In the genomic region with DNA sequence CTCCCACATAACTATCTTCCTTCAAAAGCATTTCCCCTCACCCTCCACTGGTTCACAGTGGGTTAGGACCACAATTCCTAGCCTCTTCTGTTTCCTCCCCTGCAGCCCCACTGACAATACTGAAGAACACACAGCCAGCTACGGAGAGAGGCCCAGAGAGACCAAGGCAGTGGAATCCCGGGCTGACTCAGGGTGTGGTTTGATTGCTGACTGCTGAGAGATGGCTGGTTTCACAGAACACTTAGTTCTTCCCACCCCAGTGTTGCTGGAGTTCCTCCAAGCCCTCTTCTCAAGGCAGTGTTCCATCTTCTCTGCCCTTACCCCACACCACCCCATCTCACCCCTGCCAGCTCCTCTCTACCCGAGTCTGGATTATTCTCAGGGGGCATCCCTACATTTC, we compare ENCODE assay signal across 1 cellular context.
A peak's percentile ranks its signal among the peaks of the same experiment; 100 is the strongest.
TF ChIP-seq lines count a peak whose summit lies in the region.

No MANE protein-coding gene starts in this region.

TF ChIP-seq in GM12878, 131 proteins besides CTCF, POLR2A, EP300 and RAD21 (continued from another document):
- no peak for TF ChIP-seq E2F4 (IDR thresholded peaks at IDR 0.05; ENCODE audit: low read depth, low read length)
- TF ChIP-seq RUNX3 (IDR thresholded peaks at IDR 0.05; ENCODE audit: low read length), result peak; percentile 28; the same call in 1 of the 2 replicates
- TF ChIP-seq, protein P1, sequence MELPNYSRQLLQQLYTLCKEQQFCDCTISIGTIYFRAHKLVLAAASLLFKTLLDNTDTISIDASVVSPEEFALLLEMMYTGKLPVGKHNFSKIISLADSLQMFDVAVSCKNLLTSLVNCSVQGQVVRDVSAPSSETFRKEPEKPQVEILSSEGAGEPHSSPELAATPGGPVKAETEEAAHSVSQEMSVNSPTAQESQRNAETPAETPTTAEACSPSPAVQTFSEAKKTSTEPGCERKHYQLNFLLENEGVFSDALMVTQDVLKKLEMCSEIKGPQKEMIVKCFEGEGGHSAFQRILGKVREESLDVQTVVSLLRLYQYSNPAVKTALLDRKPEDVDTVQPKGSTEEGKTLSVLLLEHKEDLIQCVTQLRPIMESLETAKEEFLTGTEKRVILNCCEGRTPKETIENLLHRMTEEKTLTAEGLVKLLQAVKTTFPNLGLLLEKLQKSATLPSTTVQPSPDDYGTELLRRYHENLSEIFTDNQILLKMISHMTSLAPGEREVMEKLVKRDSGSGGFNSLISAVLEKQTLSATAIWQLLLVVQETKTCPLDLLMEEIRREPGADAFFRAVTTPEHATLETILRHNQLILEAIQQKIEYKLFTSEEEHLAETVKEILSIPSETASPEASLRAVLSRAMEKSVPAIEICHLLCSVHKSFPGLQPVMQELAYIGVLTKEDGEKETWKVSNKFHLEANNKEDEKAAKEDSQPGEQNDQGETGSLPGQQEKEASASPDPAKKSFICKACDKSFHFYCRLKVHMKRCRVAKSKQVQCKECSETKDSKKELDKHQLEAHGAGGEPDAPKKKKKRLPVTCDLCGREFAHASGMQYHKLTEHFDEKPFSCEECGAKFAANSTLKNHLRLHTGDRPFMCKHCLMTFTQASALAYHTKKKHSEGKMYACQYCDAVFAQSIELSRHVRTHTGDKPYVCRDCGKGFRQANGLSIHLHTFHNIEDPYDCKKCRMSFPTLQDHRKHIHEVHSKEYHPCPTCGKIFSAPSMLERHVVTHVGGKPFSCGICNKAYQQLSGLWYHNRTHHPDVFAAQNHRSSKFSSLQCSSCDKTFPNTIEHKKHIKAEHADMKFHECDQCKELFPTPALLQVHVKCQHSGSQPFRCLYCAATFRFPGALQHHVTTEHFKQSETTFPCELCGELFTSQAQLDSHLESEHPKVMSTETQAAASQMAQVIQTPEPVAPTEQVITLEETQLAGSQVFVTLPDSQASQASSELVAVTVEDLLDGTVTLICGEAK (IDR thresholded peaks at IDR 0.05; ENCODE audit: borderline replicate concordance), result no peak
- no peak for TF ChIP-seq HDAC2 (IDR thresholded peaks at IDR 0.05)
